8 cellular contexts compared by ENCODE assay signal in genomic region chr3:33438284-33438668, GRCh38. TPM values are rescaled to one million over a fixed set of nuclear protein-coding genes. Genes with fewer than 3 reads are reported as not detected.
DNase-seq lines count a peak whose midpoint lies in the region; ATAC-seq, FAIRE-seq and TF ChIP-seq lines count a peak whose summit lies in the region.

No MANE protein-coding gene starts in this region.

- peak overlapping the region; percentile 100 for H3K27ac Mint-ChIP-seq in dendritic cell treated with granulocyte-macrophage colony-stimulating factor and Interleukin-4, amounts not matched to agents 40 ng/mL and 50 ng/mL, for 4 days

- peak overlapping the region; percentile 79 for H3K4me3 Mint-ChIP-seq in dendritic cell treated with granulocyte-macrophage colony-stimulating factor and Interleukin-4, amounts not matched to agents 40 ng/mL and 50 ng/mL, for 4 days

- no peak for FAIRE-seq in H54 (lab: Jason Lieb, UNC)

- peaks cover 17% of the 10 kb centered on the region for H3K36me3 Mint-ChIP-seq in dendritic cell treated with granulocyte-macrophage colony-stimulating factor and Interleukin-4, amounts not matched to agents 40 ng/mL and 50 ng/mL, for 4 days (ENCODE audit: low read depth)

- H3K9me3 Mint-ChIP-seq in dendritic cell treated with granulocyte-macrophage colony-stimulating factor and Interleukin-4, amounts not matched to agents 40 ng/mL and 50 ng/mL, for 4 days, result no peaks in the 10 kb centered on the region

- no peak for ATAC-seq in HG03108 (IDR thresholded peaks at IDR 0.05; ENCODE audit: unreplicated experiment)

- peaks cover 43% of the 10 kb centered on the region for H3K4me1 Mint-ChIP-seq in dendritic cell treated with granulocyte-macrophage colony-stimulating factor and Interleukin-4, amounts not matched to agents 40 ng/mL and 50 ng/mL, for 4 days (ENCODE audit: low read depth)

- TF ChIP-seq POLR2A in H54 (IDR thresholded peaks at IDR 0.05; ENCODE audit: low read depth, low read length), result no peak

- DNase-seq in GM03348 (ENCODE audit: low spot score), result peak; percentile 30
- DNase-seq in NCI-H526 treated with DMSO at 0.1 percent for 48 hours (lab: John Stamatoyannopoulos, UW), result peak; percentile 8
- DNase-seq in myocyte (ENCODE audit: low read depth), result peak; percentile 67
- no peak for DNase-seq in Kasumi-1 (lab: John Stamatoyannopoulos, UW)
- no peak for DNase-seq in NCI-H2107 (lab: John Stamatoyannopoulos, UW)
- DNase-seq in H54 (ENCODE audit: insufficient read length, low spot score), result no peak

- intact Hi-C loops in dendritic cell treated with granulocyte-macrophage colony-stimulating factor and Interleukin-4, amounts not matched to agents 40 ng/mL and 50 ng/mL, for 4 days (cut with micrococcal nuclease), result loop anchor here (2.0 to 10.0 kb wide), 3 partner anchors 17 to 357 kb away; partner anchors contain the start of genes CLASP2 and PDCD6IP

- no peaks in the 10 kb centered on the region for H3K27me3 Mint-ChIP-seq in dendritic cell treated with granulocyte-macrophage colony-stimulating factor and Interleukin-4, amounts not matched to agents 40 ng/mL and 50 ng/mL, for 4 days

RNA-seq across cellular contexts. Expression of gene UBP1, which starts 1.9 kb away (rescaled TPM):
- total RNA-seq in myocyte, result 24.3 and 24.4 TPM in 2 replicates
- polyA plus RNA-seq in myocyte (2012), result 26.7 TPM

Comparison
In these comparisons a context has a peak if more than half of its experiments do, and no peak if none do; other contexts are left out.
1. DNase-seq: peak in GM03348 (single experiment), NCI-H526 treated with DMSO at 0.1 percent for 48 hours (single experiment) and myocyte (single experiment); none in Kasumi-1 (0 of 2), NCI-H2107 (single experiment) and H54 (single experiment).